In genomic region chr22:37275134-37275533, GRCh38 we compare ENCODE assay signal across 20 cellular contexts. TPM values are rescaled to one million over a fixed set of nuclear protein-coding genes. Genes with fewer than 3 reads are reported as not detected.
DNase-seq lines count a peak whose midpoint lies in the region; ATAC-seq and TF ChIP-seq lines count a peak whose summit lies in the region.
"Had no signal": no experiment of that assay in that cellular context is flagged by ENCODE, and none has a peak within 500 bp of the region (broad histone marks: within the 10 kb centered on the region; RNA-seq: fewer than 3 reads in every experiment).

No MANE protein-coding gene starts in this region.

- DNase-seq in activated T-cell treated with anti-CD3 and anti-CD28 coated beads, Interleukin-2, amount 50 U/mL, for 72 hours, result no peak
- DNase-seq in activated T-cell treated with anti-CD3 and anti-CD28 coated beads, Interleukin-2, amount 50 U/mL, for 4 hours, result no peak
- DNase-seq in spleen, result peak; percentile 46
- DNase-seq in NCI-H2227 treated with DMSO at 0.1 percent for 48 hours (lab: John Stamatoyannopoulos, UW), result no peak
- DNase-seq in NCI-H524 treated with DMSO at 0.1 percent for 48 hours (lab: John Stamatoyannopoulos, UW), result no peak
- no peak for DNase-seq in tibial nerve (ENCODE audit: low spot score in 2 of 2)
- DNase-seq: ACHN; activated CD4-positive, CD25-positive, alpha-beta regulatory T cell treated with anti-CD3 and anti-CD28 coated beads, Interleukin-2, amount 50 U/mL, for 72 hours; CD8-positive, alpha-beta T cell; MG63; NCI-H1436; T-helper 9 cell had no signal

- H3K36me3 ChIP-seq in spleen (no peaks in the 10 kb centered on the region), tibial nerve (no peaks in the 10 kb centered on the region)
- H3K36me3 ChIP-seq: ascending aorta, MG63, stomach had no signal

- no peaks in the 10 kb centered on the region for H3K9me3 Mint-ChIP-seq in activated T-cell treated with anti-CD3 and anti-CD28 coated beads, Interleukin-2, amount 50 U/mL, for 72 hours
- H3K9me3 Mint-ChIP-seq in activated T-cell treated with anti-CD3 and anti-CD28 coated beads, Interleukin-2, amount 50 U/mL, for 4 hours, result no peaks in the 10 kb centered on the region
- no peaks in the 10 kb centered on the region for H3K9me3 Mint-ChIP-seq in IgD-negative memory B cell
- H3K9me3 Mint-ChIP-seq: CD8-positive, alpha-beta T cell had no signal

- TF ChIP-seq CTCF in spleen (IDR thresholded peaks at IDR 0.05 in 8 of 11, conservative IDR thresholded peaks at IDR 0.05 in 3 of 11) (no peak), tibial nerve (IDR thresholded peaks at IDR 0.05) (no peak)

- intact Hi-C loops in spleen (cut with DNase I; ENCODE audit: low total_unique reads), result no loop called here

- H3K4me1 Mint-ChIP-seq in activated T-cell treated with anti-CD3 and anti-CD28 coated beads, Interleukin-2, amount 50 U/mL, for 72 hours (ENCODE audit: low read depth), result peaks cover 62% of the 10 kb centered on the region
- H3K4me1 Mint-ChIP-seq in activated T-cell treated with anti-CD3 and anti-CD28 coated beads, Interleukin-2, amount 50 U/mL, for 4 hours (ENCODE audit: low read depth), result peaks cover 24% of the 10 kb centered on the region
- peaks cover 29 to 33% (median 32%) of the 10 kb centered on the region in 3 donors for H3K4me1 Mint-ChIP-seq in IgD-negative memory B cell

- H3K27me3 ChIP-seq in spleen (replicated peaks in 1 of 7) (no peaks in the 10 kb centered on the region), tibial nerve (peaks cover 0 to 11% of the 10 kb centered on the region in 2 donors)
- H3K27me3 ChIP-seq: ascending aorta, MG63 had no signal

- H3K4me3 ChIP-seq in spleen (no peak overlapping the region), tibial nerve (no peak overlapping the region)
- H3K4me3 ChIP-seq: ascending aorta, MG63, stomach had no signal

- H3K27ac Mint-ChIP-seq in activated T-cell treated with anti-CD3 and anti-CD28 coated beads, Interleukin-2, amount 50 U/mL, for 72 hours, result peak overlapping the region; percentile 24
- peak overlapping the region in 2 of 3 donors; percentile 73 to 95 for H3K27ac Mint-ChIP-seq in IgD-negative memory B cell
- H3K27ac Mint-ChIP-seq: CD8-positive, alpha-beta T cell had no signal

- peaks cover 0 to 89% (median 46%) of the 10 kb centered on the region in 6 donors for H3K4me1 ChIP-seq in spleen
- H3K4me1 ChIP-seq in tibial nerve, result no peaks in the 10 kb centered on the region
- H3K4me1 ChIP-seq: ascending aorta had no signal

- H3K9me3 ChIP-seq in spleen, result no peaks in the 10 kb centered on the region
- H3K9me3 ChIP-seq in tibial nerve, result no peaks in the 10 kb centered on the region
- H3K9me3 ChIP-seq: ascending aorta, stomach had no signal

- H3K4me3 Mint-ChIP-seq in activated T-cell treated with anti-CD3 and anti-CD28 coated beads, Interleukin-2, amount 50 U/mL, for 72 hours, result peak overlapping the region; percentile 22 to 50
- H3K4me3 Mint-ChIP-seq in activated T-cell treated with anti-CD3 and anti-CD28 coated beads, Interleukin-2, amount 50 U/mL, for 4 hours, result no peak overlapping the region
- peak overlapping the region in 2 of 4 donors; percentile 18 to 67 for H3K4me3 Mint-ChIP-seq in IgD-negative memory B cell
- H3K4me3 Mint-ChIP-seq: CD8-positive, alpha-beta T cell had no signal

- TF ChIP-seq EP300 in tibial nerve (IDR thresholded peaks at IDR 0.05), result no peak

- ATAC-seq in activated T-cell treated with anti-CD3 and anti-CD28 coated beads, Interleukin-2, amount 50 U/mL, for 72 hours (replicated peaks in 1 of 2), result no peak
- no peak for ATAC-seq in activated T-cell treated with anti-CD3 and anti-CD28 coated beads, Interleukin-2, amount 50 U/mL, for 4 hours
- ATAC-seq: CD8-positive, alpha-beta T cell; HCT116; Panc1 had no signal

- peaks cover 8% of the 10 kb centered on the region for H3K27me3 Mint-ChIP-seq in activated T-cell treated with anti-CD3 and anti-CD28 coated beads, Interleukin-2, amount 50 U/mL, for 72 hours (ENCODE audit: low read depth)
- H3K27me3 Mint-ChIP-seq in activated T-cell treated with anti-CD3 and anti-CD28 coated beads, Interleukin-2, amount 50 U/mL, for 4 hours (ENCODE audit: low read depth), result no peaks in the 10 kb centered on the region
- H3K27me3 Mint-ChIP-seq in IgD-negative memory B cell, result no peaks in the 10 kb centered on the region

- no peak for TF ChIP-seq POLR2A in spleen (IDR thresholded peaks at IDR 0.05)
- no peak for TF ChIP-seq POLR2A in tibial nerve (IDR thresholded peaks at IDR 0.05)

- 77 to 93% (median 90%) methylated on average over 11 of the region's 11 CpGs for WGBS in spleen, 5 donors
- WGBS in tibial nerve, 2 donors, result 87 to 89% methylated on average over 11 of the region's 11 CpGs

- no peaks in the 10 kb centered on the region for H3K36me3 Mint-ChIP-seq in activated T-cell treated with anti-CD3 and anti-CD28 coated beads, Interleukin-2, amount 50 U/mL, for 72 hours (ENCODE audit: insufficient read depth in 2 of 2)
- no peaks in the 10 kb centered on the region for H3K36me3 Mint-ChIP-seq in activated T-cell treated with anti-CD3 and anti-CD28 coated beads, Interleukin-2, amount 50 U/mL, for 4 hours (ENCODE audit: insufficient read depth)
- no peaks in the 10 kb centered on the region for H3K36me3 Mint-ChIP-seq in IgD-negative memory B cell
- H3K36me3 Mint-ChIP-seq: CD8-positive, alpha-beta T cell had no signal

- H3K27ac ChIP-seq in cingulate gyrus (ENCODE audit: low read depth, low read length) (peak overlapping the region; percentile 29), spleen (peak overlapping the region in 5 of 8 donors; percentile 26 to 71 (median 51)), tibial nerve (no peak overlapping the region)
- H3K27ac ChIP-seq: ascending aorta had no signal

RNA-seq across cellular contexts. Expression of gene CYTH4, which starts 7.2 kb away (rescaled TPM):
- 10 to 100 TPM; 71.9 to 87.5 TPM for total RNA-seq in activated T-cell treated with anti-CD3 and anti-CD28 coated beads, Interleukin-2, amount 50 U/mL, for 72 hours
- 10 to 100 TPM in 1 of 3 donors, 1 to 10 TPM in 2; 9.0 to 10.9 (median 9.7) TPM for total RNA-seq in activated T-cell treated with anti-CD3 and anti-CD28 coated beads, Interleukin-2, amount 50 U/mL, for 4 hours
- polyA plus RNA-seq in IgD-negative memory B cell, result 70.8 TPM
- total RNA-seq in spleen, result 100 to 1,000 TPM in 6 of 7 donors, 10 to 100 TPM in 1; 97.5 to 238 (median 118) TPM
- 10 to 100 TPM; 35.3 to 58.1 (median 53.6) TPM for polyA plus RNA-seq in spleen
- 10 to 100 TPM in 3 of 4 donors, 1 to 10 TPM in 1; 7.7 to 27.3 (median 19.0) TPM for total RNA-seq in tibial nerve
- total RNA-seq: osteocyte had no signal

RNA-seq across cellular contexts. Expression of gene RAC2, which starts 31.1 kb away (rescaled TPM):
- 100 to 1,000 TPM; 620 to 681 TPM for total RNA-seq in activated T-cell treated with anti-CD3 and anti-CD28 coated beads, Interleukin-2, amount 50 U/mL, for 72 hours
- total RNA-seq in activated T-cell treated with anti-CD3 and anti-CD28 coated beads, Interleukin-2, amount 50 U/mL, for 4 hours, result 100 to 1,000 TPM; 388 to 432 (median 395) TPM
- 1,067 TPM for polyA plus RNA-seq in IgD-negative memory B cell
- total RNA-seq in spleen, result 100 to 1,000 TPM; 270 to 493 (median 363) TPM
- 100 to 1,000 TPM; 389 to 421 (median 410) TPM for polyA plus RNA-seq in spleen
- total RNA-seq in tibial nerve, result 10 to 100 TPM in 1 of 4 donors, 1 to 10 TPM in 3; 6.3 to 18.6 (median 7.8) TPM
- total RNA-seq: osteocyte, SK-MEL-5 had no signal

Comparison
In these comparisons a context has a peak if more than half of its experiments do, and no peak if none do; other contexts are left out.
1. H3K27ac ChIP-seq: peak in cingulate gyrus (single experiment) and spleen (5 of 8); none in tibial nerve (0 of 4).
2. RNA of gene RAC2, which starts 31.1 kb away (total RNA-seq): 620 to 681 TPM in activated T-cell treated with anti-CD3 and anti-CD28 coated beads, Interleukin-2, amount 50 U/mL, for 72 hours, 388 to 432 TPM in activated T-cell treated with anti-CD3 and anti-CD28 coated beads, Interleukin-2, amount 50 U/mL, for 4 hours and 270 to 493 TPM in spleen; 6.3 to 18.6 TPM in tibial nerve; every median in the first group is over 10 times any median in the second.